21 cellular contexts compared by ENCODE assay signal in genomic region chr5:124036786-124037185, GRCh38.
"Had no signal": no experiment of that assay in that cellular context is flagged by ENCODE, and none has a peak within 500 bp of the region (broad histone marks: within the 10 kb centered on the region; RNA-seq: fewer than 3 reads in every experiment).

No MANE protein-coding gene starts in this region.

- H3K27ac ChIP-seq: ascending aorta, cardiac muscle cell, KMS-11, SJSA1 had no signal

- ATAC-seq: activated CD8-positive, alpha-beta T cell treated with anti-CD3 and anti-CD28 coated beads, Interleukin-2, amount 10 ng/mL, durations not matched to agents 7 days and 5 days had no signal

- H3K9me3 ChIP-seq: ascending aorta, SJSA1 had no signal

- H3K36me3 ChIP-seq: ascending aorta, cardiac muscle cell, SJSA1 had no signal

- H3K4me1 ChIP-seq: ascending aorta, SJSA1 had no signal

- DNase-seq: activated CD4-positive, alpha-beta T cell treated with anti-CD3 and anti-CD28 coated beads, Interleukin-2, amount 10 ng/mL, durations not matched to agents 24 days and 14 days; activated CD4-positive, alpha-beta T cell treated with anti-CD3 and anti-CD28 coated beads, Interleukin-2, amount 50 U/mL, for 4 hours; activated CD8-positive, alpha-beta T cell treated with anti-CD3 and anti-CD28 coated beads, Interleukin-2, amount 10 ng/mL, durations not matched to agents 7 days and 5 days; activated gamma-delta T cell; activated naive CD4-positive, alpha-beta T cell treated with Interleukin-2 at 50 U/mL for 16 hours; activated naive CD8-positive, alpha-beta T cell treated with anti-CD3 and anti-CD28 coated beads, Interleukin-2, amount 10 ng/mL, durations not matched to agents 7 days and 5 days; activated T-cell treated with anti-CD3 and anti-CD28 coated beads, Interleukin-2, amount 50 U/mL, for 24 hours; amygdala; MM.1S; MV-4-11; NCI-H1092; NCI-H1436 treated with DMSO at 0.1 percent for 48 hours; NCI-H1694 treated with DMSO at 0.1 percent for 48 hours; NCI-H2029; NCI-H345; NCI-H524 treated with DMSO at 0.1 percent for 48 hours; Right ventricle myocardium superior had no signal

- H3K4me3 ChIP-seq: ascending aorta, cardiac muscle cell, SJSA1 had no signal

- H3K4me2 ChIP-seq: KMS-11 had no signal
